17 cellular contexts compared by ENCODE assay signal in genomic region chr14:22390195-22390594, GRCh38.
DNase-seq lines count a peak whose midpoint lies in the region; ATAC-seq and TF ChIP-seq lines count a peak whose summit lies in the region.
"Had no signal": no experiment of that assay in that cellular context is flagged by ENCODE, and none has a peak within 500 bp of the region (broad histone marks: within the 10 kb centered on the region; RNA-seq: fewer than 3 reads in every experiment).

No MANE protein-coding gene starts in this region.

- peak overlapping the region; percentile 51 for H3K9ac ChIP-seq in PC-3 (ENCODE audit: low read length)

- no peaks in the 10 kb centered on the region for H3K9me3 Mint-ChIP-seq in MCF 10A (ENCODE audit: unreplicated experiment)
- H3K9me3 Mint-ChIP-seq in stimulated activated naive B cell treated with anti-CD40 and anti-IgM and Interleukin-4, amounts not matched to agents 10 μg/mL and 1 μg/mL and 100 μg/mL, for 72 hours = peaks cover 0 to 1% of the 10 kb centered on the region in 2 donors
- H3K9me3 Mint-ChIP-seq in activated naive CD4-positive, alpha-beta T cell treated with anti-CD3 and anti-CD28 coated beads for 36 hours = no peaks in the 10 kb centered on the region
- H3K9me3 Mint-ChIP-seq: CD14-positive monocyte had no signal

- H3K27me3 ChIP-seq in breast epithelium = no peaks in the 10 kb centered on the region
- H3K27me3 ChIP-seq in PC-3 (ENCODE audit: low read length) = no peaks in the 10 kb centered on the region
- H3K27me3 ChIP-seq: MG63 had no signal

- POLR2A ChIA-PET in MCF 10A (lab: Yijun Ruan, JAX) (interaction anchor here (0.7 to 1.2 kb wide), 4 partner anchors 42 to 121 kb away, joined by 3 read pairs; no protein-coding TSS in a partner anchor), PC-3 (lab: Charles Lee; ENCODE audit: unreplicated experiment) (interaction anchor here (0.6 kb wide), 1 partner anchor 120 kb away, joined by 20 read pairs; no protein-coding TSS in a partner anchor)

- ATAC-seq in PC-3 (no peak), GM18868 (IDR thresholded peaks at IDR 0.05; ENCODE audit: unreplicated experiment) (no peak), left colon (no peak)
- ATAC-seq in stimulated activated naive B cell treated with anti-CD40 and anti-IgM and Interleukin-4, amounts not matched to agents 10 μg/mL and 1 μg/mL and 100 μg/mL, for 72 hours (replicated peaks) = no peak

- peak overlapping the region; percentile 63 for H3K4me2 ChIP-seq in PC-3 (ENCODE audit: low read length)

- H3K4me1 ChIP-seq in breast epithelium (no peaks in the 10 kb centered on the region), PC-3 (ENCODE audit: insufficient read depth, low read length) (peaks cover 55% of the 10 kb centered on the region)

- DNase-seq in MCF 10A (ENCODE audit: unreplicated experiment) (no peak), breast epithelium (ENCODE audit: low spot score in 2 of 2) (no peak), PC-3 (peak; percentile 38), epithelial cell of prostate (ENCODE audit: low read depth, low spot score) (no peak), left colon (no peak)
- DNase-seq in stimulated activated naive B cell treated with anti-CD40 and anti-IgM and Interleukin-4, amounts not matched to agents 10 μg/mL and 1 μg/mL and 100 μg/mL, for 72 hours = no peak
- DNase-seq in activated naive CD4-positive, alpha-beta T cell treated with anti-CD3 and anti-CD28 coated beads for 36 hours = no peak
- DNase-seq: COR-L47, KG1, MG63, NCI-H1417 treated with DMSO at 0.1 percent for 48 hours, NCI-H2029, NCI-H510A, NCI-H82 had no signal

- H3K9me3 ChIP-seq in breast epithelium = no peaks in the 10 kb centered on the region
- H3K9me3 ChIP-seq in PC-3 (ENCODE audit: low read length) = no peaks in the 10 kb centered on the region
- H3K9me3 ChIP-seq: MG63 had no signal

- H3K4me1 Mint-ChIP-seq in MCF 10A (ENCODE audit: insufficient read depth, unreplicated experiment) = peaks cover 27% of the 10 kb centered on the region
- H3K4me1 Mint-ChIP-seq in stimulated activated naive B cell treated with anti-CD40 and anti-IgM and Interleukin-4, amounts not matched to agents 10 μg/mL and 1 μg/mL and 100 μg/mL, for 72 hours = peaks cover 68 to 93% of the 10 kb centered on the region in 2 donors
- no peaks in the 10 kb centered on the region for H3K4me1 Mint-ChIP-seq in activated naive CD4-positive, alpha-beta T cell treated with anti-CD3 and anti-CD28 coated beads for 36 hours (ENCODE audit: low read depth)

- no peak overlapping the region for H3K4me3 Mint-ChIP-seq in MCF 10A (ENCODE audit: unreplicated experiment)
- H3K4me3 Mint-ChIP-seq in stimulated activated naive B cell treated with anti-CD40 and anti-IgM and Interleukin-4, amounts not matched to agents 10 μg/mL and 1 μg/mL and 100 μg/mL, for 72 hours = no peak overlapping the region
- no peak overlapping the region for H3K4me3 Mint-ChIP-seq in activated naive CD4-positive, alpha-beta T cell treated with anti-CD3 and anti-CD28 coated beads for 36 hours
- H3K4me3 Mint-ChIP-seq: CD14-positive monocyte had no signal

- H3K9me2 ChIP-seq in PC-3 (replicated peaks; ENCODE audit: low read length) = no peaks in the 10 kb centered on the region

- no peak overlapping the region for H3K4me3 ChIP-seq in breast epithelium
- no peak overlapping the region for H3K4me3 ChIP-seq in PC-3 (ENCODE audit: low read length)
- H3K4me3 ChIP-seq: MG63, SK-N-MC had no signal

- H3K36me3 ChIP-seq in breast epithelium (no peaks in the 10 kb centered on the region), PC-3 (ENCODE audit: low read depth, low read length) (no peaks in the 10 kb centered on the region)
- H3K36me3 ChIP-seq: MG63 had no signal

- no peak for TF ChIP-seq CTCF in MCF 10A (IDR thresholded peaks at IDR 0.05; ENCODE audit: unreplicated experiment)
- TF ChIP-seq CTCF in breast epithelium (IDR thresholded peaks at IDR 0.05) = no peak
- no peak for TF ChIP-seq CTCF in PC-3 (conservative IDR thresholded peaks at IDR 0.05; ENCODE audit: low read depth, low read length)

- H3K79me2 ChIP-seq in PC-3 (ENCODE audit: low read length) = no peaks in the 10 kb centered on the region

- CTCF ChIA-PET in MCF 10A (lab: Yijun Ruan, JAX) = interaction anchor here (0.5 to 6.6 kb wide), 31 partner anchors 9 to 1429 kb away, joined by 3 to 233 read pairs (median 4); no protein-coding TSS in a partner anchor
- CTCF ChIA-PET in PC-3 (lab: Charles Lee) = interaction anchor here (0.7 to 3.9 kb wide), 14 partner anchors 10 to 1718 kb away, joined by 3 to 29 read pairs (median 4); no protein-coding TSS in a partner anchor
- CTCF ChIA-PET in activated naive CD4-positive, alpha-beta T cell treated with anti-CD3 and anti-CD28 coated beads for 36 hours (lab: Charles Lee) = no interaction called here

- H3K27me3 Mint-ChIP-seq in MCF 10A (ENCODE audit: insufficient read depth, unreplicated experiment) = peaks cover 10% of the 10 kb centered on the region
- no peaks in the 10 kb centered on the region for H3K27me3 Mint-ChIP-seq in stimulated activated naive B cell treated with anti-CD40 and anti-IgM and Interleukin-4, amounts not matched to agents 10 μg/mL and 1 μg/mL and 100 μg/mL, for 72 hours
- no peaks in the 10 kb centered on the region for H3K27me3 Mint-ChIP-seq in activated naive CD4-positive, alpha-beta T cell treated with anti-CD3 and anti-CD28 coated beads for 36 hours (ENCODE audit: low read depth)

- H2AFZ ChIP-seq in PC-3 (ENCODE audit: low read length) = no peak overlapping the region

- H3K27ac ChIP-seq in breast epithelium (no peak overlapping the region), PC-3 (ENCODE audit: low read length) (peak overlapping the region; percentile 92), epithelial cell of prostate (peak overlapping the region; percentile 56)
- H3K27ac ChIP-seq: SK-N-MC had no signal

- BruUV-seq in MCF 10A (replicated peaks; lab: Mats Ljungman, UMichigan) (no TSS peak), PC-3 (replicated peaks; lab: Mats Ljungman, UMichigan) (no TSS peak)

- intact Hi-C loops in MCF 10A (cut with micrococcal nuclease) (loop anchor here (10.0 kb wide), 1 partner anchor 465 kb away; no protein-coding TSS in a partner anchor), breast epithelium (cut with DNase I; ENCODE audit: low total_unique reads) (no loop called here), PC-3 (cut with micrococcal nuclease) (loop anchor here (5.0 to 10.0 kb wide), 2 partner anchors 262 to 465 kb away; no protein-coding TSS in a partner anchor), left colon (cut with DNase I, micrococcal nuclease) (no loop called here)
- intact Hi-C loops in activated naive CD4-positive, alpha-beta T cell treated with anti-CD3 and anti-CD28 coated beads for 36 hours (cut with micrococcal nuclease) = no loop called here

- peaks cover 8% of the 10 kb centered on the region for H3F3A ChIP-seq in PC-3 (ENCODE audit: low read length, unreplicated experiment)

- no peak for TF ChIP-seq POLR2A in breast epithelium (IDR thresholded peaks at IDR 0.05)

- H4K20me1 ChIP-seq in PC-3 (ENCODE audit: low read length) = no peaks in the 10 kb centered on the region

- no peaks in the 10 kb centered on the region for H3K36me3 Mint-ChIP-seq in MCF 10A (ENCODE audit: insufficient read depth, unreplicated experiment)
- H3K36me3 Mint-ChIP-seq in stimulated activated naive B cell treated with anti-CD40 and anti-IgM and Interleukin-4, amounts not matched to agents 10 μg/mL and 1 μg/mL and 100 μg/mL, for 72 hours = peaks cover 0 to 1% of the 10 kb centered on the region in 2 donors
- no peaks in the 10 kb centered on the region for H3K36me3 Mint-ChIP-seq in activated naive CD4-positive, alpha-beta T cell treated with anti-CD3 and anti-CD28 coated beads for 36 hours (ENCODE audit: low read depth)
- H3K36me3 Mint-ChIP-seq: CD14-positive monocyte had no signal

- H3K27ac Mint-ChIP-seq in MCF 10A (ENCODE audit: low read depth, unreplicated experiment) = peak overlapping the region; percentile 8
- peak overlapping the region; percentile 89 for H3K27ac Mint-ChIP-seq in stimulated activated naive B cell treated with anti-CD40 and anti-IgM and Interleukin-4, amounts not matched to agents 10 μg/mL and 1 μg/mL and 100 μg/mL, for 72 hours
- H3K27ac Mint-ChIP-seq in activated naive CD4-positive, alpha-beta T cell treated with anti-CD3 and anti-CD28 coated beads for 36 hours = no peak overlapping the region
- H3K27ac Mint-ChIP-seq: CD14-positive monocyte had no signal

Comparison
In these comparisons a context has a peak if more than half of its experiments do, and no peak if none do; other contexts are left out.
1. intact Hi-C loops: an anchor here in MCF 10A (10.0 kb wide) and PC-3 (5.0 to 10.0 kb wide); none called in breast epithelium, left colon and activated naive CD4-positive, alpha-beta T cell treated with anti-CD3 and anti-CD28 coated beads for 36 hours.
2. H3K27ac ChIP-seq: peak in PC-3 (single experiment) and epithelial cell of prostate (single experiment); none in breast epithelium (0 of 2).